19 cellular contexts compared by ENCODE assay signal in genomic region chr15:60223161-60223560, GRCh38.
DNase-seq lines count a peak whose midpoint lies in the region; ATAC-seq and TF ChIP-seq lines count a peak whose summit lies in the region.
"Had no signal": no experiment of that assay in that cellular context is flagged by ENCODE, and none has a peak within 500 bp of the region (broad histone marks: within the 10 kb centered on the region; RNA-seq: fewer than 3 reads in every experiment).

No MANE protein-coding gene starts in this region.

- no peaks in the 10 kb centered on the region for H3K4me1 ChIP-seq in body of pancreas
- H3K4me1 ChIP-seq: gastroesophageal sphincter had no signal

- H3K27ac Mint-ChIP-seq in nephron progenitor cell: peak overlapping the region; percentile 64
- H3K27ac Mint-ChIP-seq in activated CD4-positive, alpha-beta memory T cell treated with anti-CD3 and anti-CD28 coated beads, Interleukin-2, amount 10 ng/mL, durations not matched to agents 7 days and 5 days: no peak overlapping the region
- H3K27ac Mint-ChIP-seq: activated CD4-positive, alpha-beta T cell treated with anti-CD3 and anti-CD28 coated beads, Interleukin-2, amount 10 ng/mL, durations not matched to agents 7 days and 5 days; B cell; IgD-negative memory B cell; naive B cell had no signal

- H3K27ac ChIP-seq in body of pancreas: no peak overlapping the region
- H3K27ac ChIP-seq: gastroesophageal sphincter had no signal

- no peak for ATAC-seq in body of pancreas
- ATAC-seq in GM21529 (IDR thresholded peaks at IDR 0.05; ENCODE audit: unreplicated experiment): no peak
- ATAC-seq: gastroesophageal sphincter, left ventricle myocardium superior, Panc1 had no signal

- WGBS in body of pancreas, 2 donors: 20 to 26% methylated on average over 6 to 7 of the region's 7 CpGs

- H3K27me3 ChIP-seq in body of pancreas: no peaks in the 10 kb centered on the region

- DNase-seq in DMS53 (lab: John Stamatoyannopoulos, UW) (peak; percentile 76), NCI-H1092 (lab: John Stamatoyannopoulos, UW) (peak; percentile 6), body of pancreas (peak in 3 of 4 donors; percentile 12 to 36 (median 29)), nephron progenitor cell (no peak), NCI-H1694 treated with DMSO at 0.1 percent for 48 hours (lab: John Stamatoyannopoulos, UW) (no peak)
- DNase-seq in activated CD4-positive, alpha-beta memory T cell treated with anti-CD3 and anti-CD28 coated beads, Interleukin-2, amount 10 ng/mL, durations not matched to agents 7 days and 5 days: no peak
- DNase-seq: activated CD4-positive, alpha-beta T cell treated with anti-CD3 and anti-CD28 coated beads, Interleukin-2, amount 10 ng/mL, durations not matched to agents 7 days and 5 days; activated naive CD4-positive, alpha-beta T cell; left ventricle myocardium superior; naive B cell; posterior cingulate gyrus; stimulated activated CD4-positive, alpha-beta T cell treated with anti-CD3 and anti-CD28 coated beads, Interleukin-4, amount 100 ng/mL, for 4 hours; stimulated activated CD8-positive, alpha-beta memory T cell treated with anti-CD3 and anti-CD28 coated beads, Interleukin-4, amount 100 ng/mL, for 48 hours had no signal

- CTCF ChIA-PET in activated CD4-positive, alpha-beta memory T cell treated with anti-CD3 and anti-CD28 coated beads, Interleukin-2, amount 10 ng/mL, durations not matched to agents 7 days and 5 days (lab: Charles Lee): interaction anchor here (0.6 kb wide), 1 partner anchor 50 kb away, joined by 3 read pairs; no protein-coding TSS in a partner anchor

- TF ChIP-seq CTCF in body of pancreas (IDR thresholded peaks at IDR 0.05): no peak
- TF ChIP-seq CTCF in nephron progenitor cell (IDR thresholded peaks at IDR 0.05): no peak

- no peaks in the 10 kb centered on the region for H3K36me3 ChIP-seq in body of pancreas (replicated peaks in 1 of 2; ENCODE audit: insufficient read depth in 1 of 2, low read depth in 2 of 2)
- H3K36me3 ChIP-seq: gastroesophageal sphincter had no signal

- H3K9me3 Mint-ChIP-seq in nephron progenitor cell: no peaks in the 10 kb centered on the region
- H3K9me3 Mint-ChIP-seq in activated CD4-positive, alpha-beta memory T cell treated with anti-CD3 and anti-CD28 coated beads, Interleukin-2, amount 10 ng/mL, durations not matched to agents 7 days and 5 days: no peaks in the 10 kb centered on the region
- H3K9me3 Mint-ChIP-seq: activated CD4-positive, alpha-beta T cell treated with anti-CD3 and anti-CD28 coated beads, Interleukin-2, amount 10 ng/mL, durations not matched to agents 7 days and 5 days; IgD-negative memory B cell; naive B cell had no signal

- no peak for TF ChIP-seq POLR2A in body of pancreas (IDR thresholded peaks at IDR 0.05)

- intact Hi-C loops in body of pancreas (cut with DNase I): no loop called here

- POLR2A ChIA-PET in activated CD4-positive, alpha-beta memory T cell treated with anti-CD3 and anti-CD28 coated beads, Interleukin-2, amount 10 ng/mL, durations not matched to agents 7 days and 5 days (lab: Charles Lee): no interaction called here

- H3K4me3 Mint-ChIP-seq in nephron progenitor cell: no peak overlapping the region
- H3K4me3 Mint-ChIP-seq in activated CD4-positive, alpha-beta memory T cell treated with anti-CD3 and anti-CD28 coated beads, Interleukin-2, amount 10 ng/mL, durations not matched to agents 7 days and 5 days: no peak overlapping the region
- H3K4me3 Mint-ChIP-seq: activated CD4-positive, alpha-beta T cell treated with anti-CD3 and anti-CD28 coated beads, Interleukin-2, amount 10 ng/mL, durations not matched to agents 7 days and 5 days; B cell; IgD-negative memory B cell; naive B cell had no signal

- H3K36me3 Mint-ChIP-seq in nephron progenitor cell (ENCODE audit: low read depth): no peaks in the 10 kb centered on the region
- no peaks in the 10 kb centered on the region for H3K36me3 Mint-ChIP-seq in activated CD4-positive, alpha-beta memory T cell treated with anti-CD3 and anti-CD28 coated beads, Interleukin-2, amount 10 ng/mL, durations not matched to agents 7 days and 5 days (ENCODE audit: low read depth)
- H3K36me3 Mint-ChIP-seq: IgD-negative memory B cell, naive B cell had no signal

- H3K27me3 Mint-ChIP-seq in nephron progenitor cell (ENCODE audit: low read depth, poor library complexity): peaks cover 17% of the 10 kb centered on the region
- peaks cover 28% of the 10 kb centered on the region for H3K27me3 Mint-ChIP-seq in activated CD4-positive, alpha-beta memory T cell treated with anti-CD3 and anti-CD28 coated beads, Interleukin-2, amount 10 ng/mL, durations not matched to agents 7 days and 5 days

- H3K4me1 Mint-ChIP-seq in nephron progenitor cell: peaks cover 30% of the 10 kb centered on the region
- H3K4me1 Mint-ChIP-seq in activated CD4-positive, alpha-beta memory T cell treated with anti-CD3 and anti-CD28 coated beads, Interleukin-2, amount 10 ng/mL, durations not matched to agents 7 days and 5 days: no peaks in the 10 kb centered on the region
- H3K4me1 Mint-ChIP-seq: activated CD4-positive, alpha-beta T cell treated with anti-CD3 and anti-CD28 coated beads, Interleukin-2, amount 10 ng/mL, durations not matched to agents 7 days and 5 days; B cell; naive B cell had no signal

- no peak overlapping the region for H3K4me3 ChIP-seq in body of pancreas
- H3K4me3 ChIP-seq: gastroesophageal sphincter, smooth muscle cell had no signal

- H3K9me3 ChIP-seq in body of pancreas: no peaks in the 10 kb centered on the region
- H3K9me3 ChIP-seq: gastroesophageal sphincter had no signal

Comparison
In these comparisons a context has a peak if more than half of its experiments do, and no peak if none do; other contexts are left out.
1. DNase-seq: peak in DMS53 (single experiment), NCI-H1092 (single experiment) and body of pancreas (3 of 4); none in nephron progenitor cell (single experiment), activated CD4-positive, alpha-beta memory T cell treated with anti-CD3 and anti-CD28 coated beads, Interleukin-2, amount 10 ng/mL, durations not matched to agents 7 days and 5 days (single experiment) and NCI-H1694 treated with DMSO at 0.1 percent for 48 hours (single experiment).